Comparison of ENCODE assay signal across 8 cellular contexts in the genomic region with DNA sequence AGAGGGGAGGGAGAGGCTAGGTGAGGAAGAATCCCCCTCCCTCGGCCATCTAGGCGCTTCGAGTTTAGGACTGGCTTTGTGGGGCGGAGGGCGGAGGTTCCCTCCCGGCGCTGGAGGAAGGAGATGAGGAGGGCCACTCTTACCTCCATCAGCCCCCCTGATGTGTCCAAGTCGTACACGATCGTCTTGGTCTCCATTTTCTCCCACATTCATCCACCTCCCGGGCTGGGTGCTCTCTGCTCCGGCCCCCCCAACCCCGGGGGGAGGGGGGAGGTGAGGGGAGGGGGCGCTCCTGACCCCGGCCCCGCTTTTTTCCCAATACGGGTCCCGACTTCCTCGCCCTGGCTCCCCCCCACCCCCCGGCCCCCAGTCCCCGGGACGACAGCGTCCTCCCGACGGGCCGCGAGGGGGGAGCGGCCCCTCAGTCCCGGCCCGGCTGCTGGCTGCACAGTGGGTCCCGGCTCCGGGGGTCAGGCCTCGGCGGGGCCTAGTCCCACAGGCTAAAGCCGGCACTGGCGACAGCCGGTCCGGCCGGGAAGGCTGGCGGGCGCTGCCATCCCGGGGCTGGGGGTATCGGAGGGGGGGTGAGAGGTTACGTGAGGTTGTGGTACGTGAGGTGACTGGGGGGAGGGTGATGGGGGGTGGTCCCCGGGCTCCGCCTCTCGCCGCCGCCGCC. TPM values are rescaled to one million over a fixed set of nuclear protein-coding genes. Genes with fewer than 3 reads are reported as not detected.
DNase-seq lines count a peak whose midpoint lies in the region; ATAC-seq and TF ChIP-seq lines count a peak whose summit lies in the region.

No MANE protein-coding gene starts in this region.

- BruUV-seq in A673 (replicated peaks; lab: Mats Ljungman, UMichigan) (no TSS peak), HCT116 (replicated peaks; lab: Mats Ljungman, UMichigan) (no TSS peak)

- DNase-seq in A673 (ENCODE audit: low spot score), result no peak
- DNase-seq in HCT116 (ENCODE audit: low read depth, low spot score), result no peak
- no peak for DNase-seq in ascending aorta (ENCODE audit: low spot score in 2 of 2)
- DNase-seq in lower leg skin (ENCODE audit: low spot score in 2 of 2), result peak; percentile 30 to 89
- DNase-seq in upper lobe of left lung, result no peak
- DNase-seq in NCI-H345 treated with DMSO at 0.1 percent for 48 hours (lab: John Stamatoyannopoulos, UW; ENCODE audit: unreplicated experiment), result no peak
- DNase-seq in activated CD4-positive, alpha-beta T cell treated with anti-CD3 and anti-CD28 coated beads, Interleukin-2, amount 50 U/mL, for 1 hour, result no peak

- ATAC-seq in HCT116 (no peak), upper lobe of left lung (ENCODE audit: low FRiP score in 2 of 2) (peak in 1 of 2 donors; percentile 0), HG02938 (IDR thresholded peaks at IDR 0.05; ENCODE audit: unreplicated experiment) (no peak)

- TF ChIP-seq EP300 in upper lobe of left lung (IDR thresholded peaks at IDR 0.05), result no peak

- H3K79me2 ChIP-seq in HCT116 (ENCODE audit: insufficient read depth, low read length), result peaks cover 50% of the 10 kb centered on the region

- H3K27me3 ChIP-seq in A673 (replicated peaks; ENCODE audit: insufficient read depth, low read depth, low read length, poor library complexity) (no peaks in the 10 kb centered on the region), HCT116 (ENCODE audit: insufficient read depth, low read length) (no peaks in the 10 kb centered on the region), ascending aorta (no peaks in the 10 kb centered on the region), upper lobe of left lung (no peaks in the 10 kb centered on the region)

- intact Hi-C loops in A673 (cut with micrococcal nuclease; ENCODE audit: unreplicated experiment), result no loop called here
- intact Hi-C loops in HCT116 (cut with micrococcal nuclease), result loop anchor here (1.0 kb wide), 1 partner anchor 48 kb away; the partner anchor contains the start of gene DHRS13
- intact Hi-C loops in ascending aorta (cut with DNase I), result loop anchor here (2.0 to 5.0 kb wide), 5 partner anchors 109 to 634 kb away; partner anchors contain the start of genes BLTP2, FAM222B, RPL23A and TMEM97
- intact Hi-C loops in lower leg skin (cut with DNase I; ENCODE audit: low total_unique reads), result no loop called here

- H3K4me1 ChIP-seq in A673 (ENCODE audit: insufficient read depth, low read length, poor library complexity, severe bottlenecking) (peaks cover 37% of the 10 kb centered on the region), HCT116 (ENCODE audit: control insufficient read depth in 1 of 2, insufficient read depth in 2 of 2, low read length in 2 of 2) (peaks cover 16 to 28% of the 10 kb centered on the region in 2 experiments), ascending aorta (peaks cover 2 to 27% of the 10 kb centered on the region in 2 donors), upper lobe of left lung (peaks cover 29 to 40% (median 32%) of the 10 kb centered on the region in 4 donors)

- TF ChIP-seq CTCF in A673 (conservative IDR thresholded peaks at IDR 0.05; ENCODE audit: low read depth, low read length), result no peak
- TF ChIP-seq CTCF in HCT116 (IDR thresholded peaks at IDR 0.05 in 2 of 3, conservative IDR thresholded peaks at IDR 0.05 in 1 of 3; ENCODE audit: borderline replicate concordance in 1 of 3, insufficient read depth in 1 of 3, low read depth in 2 of 3, low read length in 2 of 3), result no peak
- no peak for TF ChIP-seq CTCF in ascending aorta (IDR thresholded peaks at IDR 0.05)
- TF ChIP-seq CTCF in lower leg skin (IDR thresholded peaks at IDR 0.05), result no peak
- TF ChIP-seq CTCF in upper lobe of left lung (IDR thresholded peaks at IDR 0.05), result no peak

- H2AFZ ChIP-seq in HCT116 (ENCODE audit: low read depth, low read length, poor library complexity, severe bottlenecking), result no peak overlapping the region

- H3K9me2 ChIP-seq in HCT116 (ENCODE audit: insufficient read depth), result no peaks in the 10 kb centered on the region

- TF ChIP-seq POLR2A in HCT116 (IDR thresholded peaks at IDR 0.05; ENCODE audit: borderline replicate concordance, extremely low read depth, insufficient read depth, insufficient read length), result no peak
- TF ChIP-seq POLR2A in lower leg skin (IDR thresholded peaks at IDR 0.05), result no peak
- no peak for TF ChIP-seq POLR2A in upper lobe of left lung (IDR thresholded peaks at IDR 0.05)

- RAD21 ChIA-PET in HCT116 (lab: Charles Lee; ENCODE audit: low non-redundant PET in 1 of 2, low total read pairs in 2 of 2, uncharacterized antibody in 2 of 2, unreplicated experiment in 2 of 2), result interaction anchor here (0.6 to 1.5 kb wide), 3 partner anchors 189 to 224 kb away, joined by 5 to 10 read pairs (median 9); partner anchors contain the start of gene TLCD1 (in 2 of the 2)

- CTCF ChIA-PET in A673 (lab: Charles Lee) (interaction anchor here (0.6 to 2.1 kb wide), 7 partner anchors 15 to 224 kb away, joined by 3 to 8 read pairs (median 6); no protein-coding TSS in a partner anchor), HCT116 (lab: Charles Lee) (interaction anchor here (0.8 to 4.5 kb wide), 11 partner anchors 13 to 641 kb away, joined by 3 to 68 read pairs (median 5); partner anchors contain the start of genes BLTP2, RPL23A and TLCD1)

- no peak for TF ChIP-seq RAD21 in HCT116 (IDR thresholded peaks at IDR 0.05; ENCODE audit: low read depth)

- H3K36me3 ChIP-seq in A673 (ENCODE audit: insufficient read depth, low read length, poor library complexity, severe bottlenecking) (no peaks in the 10 kb centered on the region), HCT116 (ENCODE audit: control insufficient read depth in 1 of 2, insufficient read depth in 2 of 2, low read length in 2 of 2) (peaks cover 2 to 6% of the 10 kb centered on the region in 2 experiments; a peak in 2 of 4 replicates), ascending aorta (no peaks in the 10 kb centered on the region), upper lobe of left lung (no peaks in the 10 kb centered on the region)

- H3K27ac ChIP-seq in A673 (ENCODE audit: low read depth, low read length, poor library complexity, severe bottlenecking) (peak overlapping the region; percentile 93), HCT116 (ENCODE audit: low read depth, low read length) (peak overlapping the region; percentile 83), ascending aorta (peak overlapping the region; percentile 97 to 99), upper lobe of left lung (peak overlapping the region; percentile 91 to 99 (median 98))

- H3K9me3 ChIP-seq in A673 (ENCODE audit: low read depth, low read length, poor library complexity, severe bottlenecking) (no peaks in the 10 kb centered on the region), HCT116 (ENCODE audit: control insufficient read depth in 1 of 2, insufficient read depth in 1 of 2, low read depth in 1 of 2, low read length in 2 of 2) (no peaks in the 10 kb centered on the region), ascending aorta (no peaks in the 10 kb centered on the region), upper lobe of left lung (no peaks in the 10 kb centered on the region)

- no peaks in the 10 kb centered on the region for H4K20me1 ChIP-seq in HCT116 (ENCODE audit: insufficient read depth)

- peak overlapping the region; percentile 90 for H3K4me2 ChIP-seq in HCT116 (ENCODE audit: low read length)

- peak overlapping the region; percentile 88 for H3K4me3 ChIP-seq in A673 (ENCODE audit: low read depth, low read length, poor library complexity, severe bottlenecking)
- H3K4me3 ChIP-seq in HCT116 (replicated peaks in 1 of 2; ENCODE audit: low read depth in 1 of 2, low read length in 2 of 2), result peak overlapping the region; percentile 81 to 92
- H3K4me3 ChIP-seq in ascending aorta, result peak overlapping the region; percentile 94 to 99
- peak overlapping the region; percentile 68 for H3K4me3 ChIP-seq in lower leg skin (ENCODE audit: low read depth, poor library complexity, severe bottlenecking)
- H3K4me3 ChIP-seq in upper lobe of left lung, result peak overlapping the region; percentile 73 to 98 (median 88)

- WGBS in lower leg skin, 2 donors, result 0% methylated on average over 16 to 31 of the region's 51 CpGs
- 0 to 1% methylated on average over 17 to 29 of the region's 51 CpGs for WGBS in upper lobe of left lung, 2 donors

- POLR2A ChIA-PET in A673 (lab: Charles Lee; ENCODE audit: low non-redundant PET) (interaction anchor here (0.6 to 1.0 kb wide), 2 partner anchors 39 to 231 kb away, joined by 5 to 9 read pairs; partner anchors contain the start of gene RPL23A), HCT116 (lab: Charles Lee) (interaction anchor here (0.5 to 1.8 kb wide), 10 partner anchors 9 to 399 kb away, joined by 3 to 25 read pairs (median 5); partner anchors contain the start of genes MYO18A, RPL23A and TLCD1)

- H3K9ac ChIP-seq in HCT116 (ENCODE audit: low read length), result peak overlapping the region; percentile 70

TF ChIP-seq in HCT116, 20 proteins besides CTCF, POLR2A, EP300 and RAD21:
- peak; percentile 77 for TF ChIP-seq ZFX (IDR thresholded peaks at IDR 0.05)
- no peak for TF ChIP-seq POLR2AphosphoS5 (IDR thresholded peaks at IDR 0.05; ENCODE audit: low read depth, low read length)
- no peak for TF ChIP-seq EZH2phosphoT487 (IDR thresholded peaks at IDR 0.05; ENCODE audit: borderline replicate concordance)
- no peak for TF ChIP-seq CBX3 (IDR thresholded peaks at IDR 0.05; ENCODE audit: low read depth)
- TF ChIP-seq TCF7L2 (IDR thresholded peaks at IDR 0.05; ENCODE audit: borderline replicate concordance, extremely low read depth, insufficient read depth, insufficient read length), result no peak
- no peak for TF ChIP-seq EGR1 (IDR thresholded peaks at IDR 0.05; ENCODE audit: low read depth)

RNA-seq across cellular contexts. Expression of gene PHF12, which starts 0.4 kb away (rescaled TPM):
- 63.3 and 73.4 TPM in 2 replicates for total RNA-seq in A673 (2021)
- total RNA-seq in HCT116 (2021; ENCODE audit: unreplicated experiment), result 35.7 TPM
- 29.2 and 33.0 TPM in 2 replicates for polyA plus RNA-seq in HCT116 (2012)
- total RNA-seq in ascending aorta, result 35.0 TPM
- total RNA-seq in lower leg skin, result 10 to 100 TPM; 24.4 to 52.9 (median 42.7) TPM
- total RNA-seq in upper lobe of left lung, result 100 to 1,000 TPM in 1 of 6 donors, 10 to 100 TPM in 5; 38.8 to 103 (median 62.7) TPM

RNA-seq across cellular contexts. Expression of gene DHRS13, which starts 48.0 kb away (rescaled TPM):
- 37.3 and 41.9 TPM in 2 replicates for total RNA-seq in A673 (2021)
- total RNA-seq in HCT116 (2021; ENCODE audit: unreplicated experiment), result 13.5 TPM
- polyA plus RNA-seq in HCT116 (2012), result 5.6 and 7.3 TPM in 2 replicates
- total RNA-seq in ascending aorta, result 16.5 TPM
- total RNA-seq in lower leg skin, result 10 to 100 TPM; 19.2 to 22.9 (median 19.5) TPM
- total RNA-seq in upper lobe of left lung, result 10 to 100 TPM in 5 of 6 donors, 1 to 10 TPM in 1; 2.1 to 21.8 (median 15.0) TPM

RNA-seq across cellular contexts. Expression of gene FLOT2, which starts 53.4 kb away (rescaled TPM):
- 79.1 and 112 TPM in 2 replicates for total RNA-seq in A673 (2021)
- total RNA-seq in HCT116 (2021; ENCODE audit: unreplicated experiment), result 98.1 TPM
- 58.9 and 59.8 TPM in 2 replicates for polyA plus RNA-seq in HCT116 (2012)
- total RNA-seq in ascending aorta, result 72.4 TPM
- 100 to 1,000 TPM in 1 of 4 donors, 10 to 100 TPM in 3; 38.7 to 117 (median 45.6) TPM for total RNA-seq in lower leg skin
- total RNA-seq in upper lobe of left lung, result 100 to 1,000 TPM in 2 of 6 donors, 10 to 100 TPM in 4; 75.4 to 211 (median 85.8) TPM

RNA-seq across cellular contexts. Expression of gene SEZ6, which starts 54.9 kb away (rescaled TPM):
- total RNA-seq in A673 (2021) (1.5 and 2.6 TPM in 2 replicates), HCT116 (2021; ENCODE audit: unreplicated experiment) (0.22 TPM), ascending aorta (not detected), lower leg skin (not detected), upper lobe of left lung (under 1 TPM in 3 of 6 donors, not detected in 3; 0.20 to 0.47 (median 0.30) TPM)
- 0.13 and 0.16 TPM in 2 replicates for polyA plus RNA-seq in HCT116 (2012)

Comparison
In these comparisons a context has a peak if more than half of its experiments do, and no peak if none do; other contexts are left out.
1. DNase-seq: peak in lower leg skin (2 of 2); none in A673 (single experiment), HCT116 (single experiment), ascending aorta (0 of 2), upper lobe of left lung (0 of 2), NCI-H345 treated with DMSO at 0.1 percent for 48 hours (single experiment) and activated CD4-positive, alpha-beta T cell treated with anti-CD3 and anti-CD28 coated beads, Interleukin-2, amount 50 U/mL, for 1 hour (single experiment).
2. intact Hi-C loops: an anchor here in HCT116 (1.0 kb wide) and ascending aorta (2.0 to 5.0 kb wide); none called in A673 and lower leg skin.
3. Peak in every context shown above with its lines, with median percentiles within 50 percentile points of each other: H3K27ac ChIP-seq and H3K4me3 ChIP-seq.